19 cellular contexts compared by ENCODE assay signal in genomic region chr16:57842606-57843005, GRCh38. TPM values are rescaled to one million over a fixed set of nuclear protein-coding genes. Genes with fewer than 3 reads are reported as not detected.
"Had no signal": no experiment of that assay in that cellular context is flagged by ENCODE, and none has a peak within 500 bp of the region (broad histone marks: within the 10 kb centered on the region; RNA-seq: fewer than 3 reads in every experiment).

No MANE protein-coding gene starts in this region.

- H3K27ac ChIP-seq: esophagus squamous epithelium, gastrocnemius medialis, thoracic aorta, VCaP had no signal

- H3K4me1 ChIP-seq: esophagus squamous epithelium, gastrocnemius medialis had no signal

- H3K27me3 ChIP-seq: gastrocnemius medialis had no signal

- H3K4me3 ChIP-seq: esophagus squamous epithelium, gastrocnemius medialis, thoracic aorta had no signal

- DNase-seq: activated CD4-positive, alpha-beta T cell treated with anti-CD3 and anti-CD28 coated beads, Interleukin-2, amount 50 U/mL, for 1 hour; activated CD8-positive, alpha-beta T cell treated with anti-CD3 and anti-CD28 coated beads, Interleukin-2, amount 10 ng/mL, durations not matched to agents 7 days and 5 days; activated gamma-delta T cell treated with Interleukin-2 at 50 U/mL for 16 hours; activated T-cell treated with anti-CD3 and anti-CD28 coated beads, Interleukin-2, amount 50 U/mL, for 1 hour; aorta; cortex of kidney; endodermal cell; esophagus squamous epithelium; gastrocnemius medialis; head of caudate nucleus; hypothalamus; left cardiac atrium; occipital lobe; posterior cingulate gyrus; stimulated activated CD4-positive, alpha-beta T cell treated with anti-CD3 and anti-CD28 coated beads, Interleukin-4, amount 100 ng/mL, for 1 hour; stimulated activated naive CD4-positive, alpha-beta T cell had no signal

- H3K36me3 ChIP-seq: esophagus squamous epithelium, gastrocnemius medialis, thoracic aorta had no signal

- H3K9me3 ChIP-seq: esophagus squamous epithelium, gastrocnemius medialis, thoracic aorta had no signal

RNA-seq across cellular contexts. Expression of gene KIFC3, which starts 40.3 kb away (rescaled TPM):
- total RNA-seq: T-helper 2 cell treated with Interferon-gamma antibody and Interleukin-4, amounts not matched to agents 100 ng/mL and 5 ng/mL, for 36 hours had no signal
